In genomic region chr13:20227730-20228129, GRCh38 we compare ENCODE assay signal across 10 cellular contexts. TPM values are rescaled to one million over a fixed set of nuclear protein-coding genes. Genes with fewer than 3 reads are reported as not detected.
"Had no signal": no experiment of that assay in that cellular context is flagged by ENCODE, and none has a peak within 500 bp of the region (broad histone marks: within the 10 kb centered on the region; RNA-seq: fewer than 3 reads in every experiment).

No MANE protein-coding gene starts in this region.

- H3K9ac ChIP-seq: GM23248 had no signal

- ATAC-seq: HCT116, HepG2 had no signal

- DNase-seq: GM23248, GOT3, H7 had no signal

- H3K4me1 ChIP-seq: HAP-1 had no signal

- H3K4me3 Mint-ChIP-seq: IgD-negative memory B cell had no signal

- H3K4me3 ChIP-seq: GM23248, HAP-1 had no signal

- H3K9me3 ChIP-seq: HAP-1 had no signal

- H3K27ac ChIP-seq: GM23248, HL-60 had no signal

- H3K9me3 Mint-ChIP-seq: IgD-negative memory B cell had no signal

- H3K36me3 Mint-ChIP-seq: IgD-negative memory B cell had no signal

- H3K36me3 ChIP-seq: HAP-1 had no signal

- H2AFZ ChIP-seq: GM23248 had no signal

- H3K27ac Mint-ChIP-seq: IgD-negative memory B cell had no signal

RNA-seq across cellular contexts. Expression of gene GJB6, which starts 4.4 kb away (rescaled TPM):
- total RNA-seq: GM23248, H4, H7, HepG2, HT1080 had no signal
- polyA plus RNA-seq: GM23248, HepG2, IgD-negative memory B cell had no signal

RNA-seq across cellular contexts. Expression of gene GJB2, which starts 35.0 kb away (rescaled TPM):
- polyA plus RNA-seq: IgD-negative memory B cell had no signal
